8 cellular contexts compared by ENCODE assay signal in genomic region chr7:108455524-108455832, GRCh38. TPM values are rescaled to one million over a fixed set of nuclear protein-coding genes. Genes with fewer than 3 reads are reported as not detected.
DNase-seq lines count a peak whose midpoint lies in the region.

No MANE protein-coding gene starts in this region.

- peak overlapping the region; percentile 4 for H3K9ac ChIP-seq in mucosa of stomach (ENCODE audit: low read length)

- H3K4me3 ChIP-seq in MG63 = peak overlapping the region; percentile 47
- no peak overlapping the region for H3K4me3 ChIP-seq in mucosa of stomach (ENCODE audit: low read length)

- H3K9me3 Mint-ChIP-seq in dendritic cell treated with granulocyte-macrophage colony-stimulating factor and Interleukin-4, amounts not matched to agents 40 ng/mL and 50 ng/mL, for 4 days = no peaks in the 10 kb centered on the region

- H3K4me1 Mint-ChIP-seq in dendritic cell treated with granulocyte-macrophage colony-stimulating factor and Interleukin-4, amounts not matched to agents 40 ng/mL and 50 ng/mL, for 4 days (ENCODE audit: low read depth) = peaks cover 11% of the 10 kb centered on the region

- H3K27me3 Mint-ChIP-seq in dendritic cell treated with granulocyte-macrophage colony-stimulating factor and Interleukin-4, amounts not matched to agents 40 ng/mL and 50 ng/mL, for 4 days = peaks cover 77% of the 10 kb centered on the region

- DNase-seq in NCI-H2029 (lab: John Stamatoyannopoulos, UW) (peak; percentile 48), NCI-H2029 treated with DMSO at 0.1 percent for 48 hours (lab: John Stamatoyannopoulos, UW) (no peak), MG63 (no peak), SIG-M5 (lab: John Stamatoyannopoulos, UW) (no peak), ureter (ENCODE audit: low spot score) (no peak), NCI-H2081 treated with DMSO at 0.1 percent for 48 hours (lab: John Stamatoyannopoulos, UW) (no peak)

- no peaks in the 10 kb centered on the region for H3K36me3 Mint-ChIP-seq in dendritic cell treated with granulocyte-macrophage colony-stimulating factor and Interleukin-4, amounts not matched to agents 40 ng/mL and 50 ng/mL, for 4 days (ENCODE audit: low read depth)

- H3K36me3 ChIP-seq in MG63 (no peaks in the 10 kb centered on the region), mucosa of stomach (ENCODE audit: control insufficient read depth, insufficient read depth, low read length) (no peaks in the 10 kb centered on the region)

- intact Hi-C loops in dendritic cell treated with granulocyte-macrophage colony-stimulating factor and Interleukin-4, amounts not matched to agents 40 ng/mL and 50 ng/mL, for 4 days (cut with micrococcal nuclease) = no loop called here

- H3K27ac Mint-ChIP-seq in dendritic cell treated with granulocyte-macrophage colony-stimulating factor and Interleukin-4, amounts not matched to agents 40 ng/mL and 50 ng/mL, for 4 days = no peak overlapping the region

- H3K4me1 ChIP-seq in mucosa of stomach (ENCODE audit: control insufficient read depth, insufficient read depth, low read length) = no peaks in the 10 kb centered on the region

- H3K9me3 ChIP-seq in MG63 (no peaks in the 10 kb centered on the region), mucosa of stomach (ENCODE audit: control insufficient read depth, low read length) (no peaks in the 10 kb centered on the region)

- H3K27me3 ChIP-seq in MG63 (peaks cover 5% of the 10 kb centered on the region; the same call in 1 of the 2 replicates), mucosa of stomach (ENCODE audit: control insufficient read depth, insufficient read depth, low read length) (peaks cover 45% of the 10 kb centered on the region)

- peak overlapping the region; percentile 69 for H3K4me3 Mint-ChIP-seq in dendritic cell treated with granulocyte-macrophage colony-stimulating factor and Interleukin-4, amounts not matched to agents 40 ng/mL and 50 ng/mL, for 4 days

RNA-seq across cellular contexts. Expression of gene NRCAM, which starts 0.8 kb away (rescaled TPM):
- total RNA-seq in MG63 (2014; rRNA removed; shearing (Covaris generic); ENCODE audit: low replicate concordance) = 0.79 and 1.5 TPM in 2 replicates
- total RNA-seq in ureter = 3.6 TPM
